Comparison of ENCODE assay signal across 22 cellular contexts in the genomic region with DNA sequence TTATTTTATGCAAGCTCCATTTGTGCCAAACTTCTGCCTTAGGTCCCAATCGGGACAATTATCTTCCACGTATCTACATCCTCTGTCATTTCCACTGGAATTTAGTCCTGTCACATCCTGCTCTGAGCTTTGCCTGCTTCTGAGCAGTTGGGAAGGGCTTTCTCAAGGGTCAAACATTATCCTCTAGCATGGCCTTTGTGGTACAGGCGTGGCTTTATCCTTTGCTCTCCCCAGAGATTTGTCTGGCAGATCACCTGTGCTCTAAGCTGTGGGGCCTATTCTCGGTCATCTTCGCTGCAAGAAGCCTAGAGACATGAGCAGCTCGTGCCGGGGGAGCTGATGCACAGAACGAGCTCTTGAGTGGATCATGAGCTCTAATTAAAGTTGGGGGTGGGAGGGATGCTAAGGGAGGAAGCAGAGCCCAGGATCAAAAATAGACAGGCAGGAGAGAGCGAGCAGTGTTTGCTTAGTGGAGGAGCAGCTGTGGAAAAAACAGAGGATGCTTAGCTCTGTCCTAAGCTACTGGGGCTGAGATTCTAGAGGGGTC. TPM values are rescaled to one million over a fixed set of nuclear protein-coding genes. Genes with fewer than 3 reads are reported as not detected.
"Had no signal": no experiment of that assay in that cellular context is flagged by ENCODE, and none has a peak within 500 bp of the region (broad histone marks: within the 10 kb centered on the region; RNA-seq: fewer than 3 reads in every experiment).

No MANE protein-coding gene starts in this region.

- H3K27ac ChIP-seq: ascending aorta, cardiac muscle cell, esophagus muscularis mucosa, left lung, prostate gland, spleen, transverse colon had no signal

- DNase-seq: activated CD4-positive, alpha-beta T cell treated with anti-CD3 and anti-CD28 coated beads for 36 hours; activated CD8-positive, alpha-beta memory T cell treated with anti-CD3 and anti-CD28 coated beads, Interleukin-2, amount 50 U/mL, for 48 hours; activated CD8-positive, alpha-beta T cell treated with anti-CD3 and anti-CD28 coated beads, Interleukin-2, amount 10 ng/mL, durations not matched to agents 7 days and 5 days; activated naive CD4-positive, alpha-beta T cell; activated naive CD8-positive, alpha-beta T cell treated with anti-CD3 and anti-CD28 coated beads, Interleukin-2, amount 50 U/mL, for 24 hours; islet precursor cell; left lung; occipital lobe; spleen; stimulated activated CD4-positive, alpha-beta T cell treated with anti-CD3 and anti-CD28 coated beads, Interleukin-1b, Interleukin-23, amount 100 ng/mL, for 48 hours; stimulated activated naive CD4-positive, alpha-beta T cell; substantia nigra; T-helper 9 cell; transverse colon had no signal

- H3K9me3 ChIP-seq: ascending aorta, esophagus muscularis mucosa, left lung, prostate gland, transverse colon had no signal

- H3K4me3 ChIP-seq: ascending aorta, cardiac muscle cell, esophagus muscularis mucosa, left lung, prostate gland, spleen, transverse colon had no signal

- H3K4me1 ChIP-seq: ascending aorta, esophagus muscularis mucosa, left lung, prostate gland, spleen, transverse colon had no signal

- H3K27me3 ChIP-seq: ascending aorta, cardiac muscle cell, transverse colon had no signal

- ATAC-seq: activated CD4-positive, alpha-beta T cell treated with anti-CD3 and anti-CD28 coated beads for 36 hours; activated CD8-positive, alpha-beta T cell treated with anti-CD3 and anti-CD28 coated beads, Interleukin-2, amount 10 ng/mL, durations not matched to agents 7 days and 5 days; activated naive CD8-positive, alpha-beta T cell treated with anti-CD3 and anti-CD28 coated beads, Interleukin-2, amount 50 U/mL, for 24 hours; left lung; natural killer cell treated with Interleukin-12 subunit alpha and Interleukin-12 subunit beta and Interleukin-15 and Interleukin-18, amount 100 ng/mL, for 72 hours; sciatic nerve had no signal

- H3K36me3 ChIP-seq: ascending aorta, cardiac muscle cell, esophagus muscularis mucosa, left lung, prostate gland, spleen, transverse colon had no signal

- FAIRE-seq: colon had no signal

RNA-seq across cellular contexts. Expression of gene TMEM273, which starts 19.8 kb away (rescaled TPM):
- total RNA-seq: cardiac muscle cell, fibroblast of villous mesenchyme had no signal
- polyA plus RNA-seq: cardiac muscle cell had no signal
